Comparison of ENCODE assay signal across 15 cellular contexts in genomic region chr2:39994151-39994550, GRCh38.
DNase-seq lines count a peak whose midpoint lies in the region; ATAC-seq and TF ChIP-seq lines count a peak whose summit lies in the region.
"Had no signal": no experiment of that assay in that cellular context is flagged by ENCODE, and none has a peak within 500 bp of the region (broad histone marks: within the 10 kb centered on the region; RNA-seq: fewer than 3 reads in every experiment).

No MANE protein-coding gene starts in this region.

- no peak for TF ChIP-seq CTCF in PC-3 (conservative IDR thresholded peaks at IDR 0.05; ENCODE audit: low read depth, low read length)

- no peaks in the 10 kb centered on the region for H3K79me2 ChIP-seq in PC-3 (ENCODE audit: low read length)

- no peaks in the 10 kb centered on the region for H4K20me1 ChIP-seq in PC-3 (ENCODE audit: low read length)

- no peak overlapping the region for H3K4me3 ChIP-seq in PC-3 (ENCODE audit: low read length)
- H3K4me3 ChIP-seq: SJSA1 had no signal

- no peak overlapping the region for H2AFZ ChIP-seq in PC-3 (ENCODE audit: low read length)

- H3K9me2 ChIP-seq in PC-3 (replicated peaks; ENCODE audit: low read length): no peaks in the 10 kb centered on the region

- intact Hi-C loops in PC-3 (cut with micrococcal nuclease): loop anchor here (5.0 kb wide), 2 partner anchors 38 to 103 kb away; no protein-coding TSS in a partner anchor

- no peak overlapping the region for H3K9ac ChIP-seq in PC-3 (ENCODE audit: low read length)

- no TSS peak for BruUV-seq in PC-3 (replicated peaks; lab: Mats Ljungman, UMichigan)

- no peaks in the 10 kb centered on the region for H3K27me3 ChIP-seq in PC-3 (ENCODE audit: low read length)
- H3K27me3 ChIP-seq: SJSA1 had no signal

- no peaks in the 10 kb centered on the region for H3K9me3 ChIP-seq in PC-3 (ENCODE audit: low read length)
- H3K9me3 ChIP-seq: SJSA1 had no signal

- H3K36me3 ChIP-seq in PC-3 (ENCODE audit: low read depth, low read length): no peaks in the 10 kb centered on the region
- H3K36me3 ChIP-seq: SJSA1 had no signal

- ATAC-seq in PC-3: peak; percentile 99
- ATAC-seq in HG03025 (IDR thresholded peaks at IDR 0.05; ENCODE audit: low FRiP score, unreplicated experiment): no peak
- ATAC-seq: naive thymus-derived CD4-positive, alpha-beta T cell had no signal

- no peak overlapping the region for H3K27ac ChIP-seq in PC-3 (ENCODE audit: low read length)
- H3K27ac ChIP-seq: SJSA1 had no signal

- H3K4me1 ChIP-seq in PC-3 (ENCODE audit: insufficient read depth, low read length): peaks cover 37% of the 10 kb centered on the region

- H3F3A ChIP-seq in PC-3 (ENCODE audit: low read length, unreplicated experiment): no peaks in the 10 kb centered on the region

- CTCF ChIA-PET in PC-3 (lab: Charles Lee) (no interaction called here), HEK293T (lab: Yijun Ruan, JAX) (interaction anchor here (0.9 kb wide), 1 partner anchor 1705 kb away, joined by 3 read pairs; no protein-coding TSS in a partner anchor)

- POLR2A ChIA-PET in PC-3 (lab: Charles Lee; ENCODE audit: unreplicated experiment): interaction anchor here (0.7 kb wide), 1 partner anchor 194 kb away, joined by 3 read pairs; no protein-coding TSS in a partner anchor
- POLR2A ChIA-PET in HEK293T (lab: Yijun Ruan, JAX): no interaction called here

- H3K4me2 ChIP-seq in PC-3 (ENCODE audit: low read length): 0 out of 2 replicates have a peak overlapping the region, but pooled peaks have one; percentile 21

- DNase-seq in EL (peak; percentile 75), PC-3 (peak; percentile 86), dedifferentiated amniotic fluid mesenchymal stem cell (ENCODE audit: extremely low spot score) (peak; percentile 40), kidney tubule cell (ENCODE audit: low spot score) (peak; percentile 68), HEK293T (ENCODE audit: extremely low spot score) (no peak), NCI-H2171 (lab: John Stamatoyannopoulos, UW) (no peak)
- no peak for DNase-seq in stimulated activated CD4-positive, alpha-beta T cell treated with anti-CD3 and anti-CD28 coated beads, Interleukin-4, amount 100 ng/mL, for 24 hours
- DNase-seq: activated CD4-positive, alpha-beta T cell treated with anti-CD3 and anti-CD28 coated beads, Interleukin-2, amount 50 U/mL, for 48 hours; anterior cingulate cortex; CD4-positive, CD25-positive, alpha-beta regulatory T cell; effector CD8-positive, alpha-beta T cell; naive thymus-derived CD4-positive, alpha-beta T cell; NCI-H1092 treated with DMSO at 0.1 percent for 48 hours had no signal

TF ChIP-seq in HEK293T, 16 proteins besides CTCF, POLR2A, EP300 and RAD21:
- TF ChIP-seq ELF4 (IDR thresholded peaks at IDR 0.05) (no peak), HDGF (IDR thresholded peaks at IDR 0.05; ENCODE audit: borderline replicate concordance) (no peak), CTBP1 (IDR thresholded peaks at IDR 0.05; ENCODE audit: borderline replicate concordance) (no peak), FOXK2 (IDR thresholded peaks at IDR 0.05) (no peak), BHLHE40 (IDR thresholded peaks at IDR 0.05; ENCODE audit: borderline replicate concordance) (no peak), SP1 (IDR thresholded peaks at IDR 0.05) (no peak), ZNF384 (IDR thresholded peaks at IDR 0.05) (no peak), ARNT (IDR thresholded peaks at IDR 0.05) (no peak), PKNOX1 (IDR thresholded peaks at IDR 0.05) (no peak), L3MBTL2 (conservative IDR thresholded peaks at IDR 0.05) (no peak), FOXM1 (IDR thresholded peaks at IDR 0.05; ENCODE audit: borderline replicate concordance) (no peak), FOXA1 (IDR thresholded peaks at IDR 0.05) (no peak), NFRKB (IDR thresholded peaks at IDR 0.05) (no peak)

Comparison
In these comparisons a context has a peak if more than half of its experiments do, and no peak if none do; other contexts are left out.
1. DNase-seq: peak in EL (single experiment), PC-3 (single experiment), dedifferentiated amniotic fluid mesenchymal stem cell (single experiment) and kidney tubule cell (single experiment); none in HEK293T (single experiment), NCI-H2171 (single experiment) and stimulated activated CD4-positive, alpha-beta T cell treated with anti-CD3 and anti-CD28 coated beads, Interleukin-4, amount 100 ng/mL, for 24 hours (single experiment).